9 cellular contexts compared by ENCODE assay signal in genomic region chr17:19386276-19386863, GRCh38. TPM values are rescaled to one million over a fixed set of nuclear protein-coding genes. Genes with fewer than 3 reads are reported as not detected.
DNase-seq lines count a peak whose midpoint lies in the region; ATAC-seq, FAIRE-seq and TF ChIP-seq lines count a peak whose summit lies in the region.
"Had no signal": no experiment of that assay in that cellular context is flagged by ENCODE, and none has a peak within 500 bp of the region (broad histone marks: within the 10 kb centered on the region; RNA-seq: fewer than 3 reads in every experiment).

No MANE protein-coding gene starts in this region.

- H3K4me2 ChIP-seq in DND-41 (ENCODE audit: insufficient read depth, low read length) (peak overlapping the region; percentile 46), fibroblast of lung (ENCODE audit: extremely low read depth, insufficient read depth, low read length) (peak overlapping the region; percentile 89)

- peak overlapping the region; percentile 38 for H3K9ac ChIP-seq in DND-41 (ENCODE audit: low read depth, low read length)
- peak overlapping the region; percentile 55 for H3K9ac ChIP-seq in fibroblast of lung (ENCODE audit: insufficient read depth, low read length)

- no peaks in the 10 kb centered on the region for H3K9me3 ChIP-seq in DND-41 (ENCODE audit: insufficient read depth, low read length, severe bottlenecking)
- no peaks in the 10 kb centered on the region for H3K9me3 ChIP-seq in Panc1 (ENCODE audit: control insufficient read depth, insufficient read depth, low read depth, low read length)
- H3K9me3 ChIP-seq in fibroblast of lung (ENCODE audit: control insufficient read depth, insufficient read depth, low read depth, low read length): no peaks in the 10 kb centered on the region
- H3K9me3 ChIP-seq in pancreas: no peaks in the 10 kb centered on the region

- H3K36me3 ChIP-seq in DND-41 (ENCODE audit: insufficient read depth, low read length) (peaks cover 37% of the 10 kb centered on the region), Panc1 (ENCODE audit: control insufficient read depth, insufficient read depth, low read length) (no peaks in the 10 kb centered on the region), fibroblast of lung (ENCODE audit: control insufficient read depth, insufficient read depth, low read length) (peaks cover 23% of the 10 kb centered on the region), pancreas (peaks cover 2 to 6% (median 2%) of the 10 kb centered on the region in 3 donors)

- intact Hi-C loops in Panc1 (cut with micrococcal nuclease; ENCODE audit: unreplicated experiment) (no loop called here), pancreas (cut with DNase I) (no loop called here)

- FAIRE-seq in pancreas (lab: Jason Lieb, UNC): no peak

- CTCF ChIA-PET in Panc1 (lab: Charles Lee): no interaction called here

- H2AFZ ChIP-seq in DND-41 (ENCODE audit: low read depth, low read length) (no peak overlapping the region), fibroblast of lung (ENCODE audit: low read length) (no peak overlapping the region)

- H3K4me3 ChIP-seq in DND-41 (ENCODE audit: low read depth in 1 of 2, low read length in 2 of 2) (peak overlapping the region in 1 of 2 experiments; percentile 41; a peak in 2 of 4 replicates), Panc1 (ENCODE audit: low read depth in 2 of 2, low read length in 2 of 2) (peak overlapping the region in 1 of 2 experiments; percentile 27; a peak in 1 of 4 replicates), fibroblast of lung (replicated peaks in 1 of 4; ENCODE audit: control extremely low read depth in 1 of 4, insufficient read depth in 1 of 4, low read depth in 3 of 4, low read length in 4 of 4) (peak overlapping the region; percentile 24 to 68 (median 52)), pancreas (no peak overlapping the region)

- POLR2A ChIA-PET in Panc1 (lab: Charles Lee): no interaction called here

- DNase-seq in DND-41: no peak
- DNase-seq in Panc1 (ENCODE audit: low read depth, low spot score): no peak
- DNase-seq in fibroblast of lung (ENCODE audit: low read depth in 2 of 2): peak; percentile 82 to 92
- no peak for DNase-seq in pancreas
- no peak for DNase-seq in effector CD4-positive, alpha-beta T cell
- no peak for DNase-seq in NCI-H748 (lab: John Stamatoyannopoulos, UW; ENCODE audit: unreplicated experiment)
- no peak for DNase-seq in iPS-NIHi7 (ENCODE audit: extremely low spot score)

- H3K79me2 ChIP-seq in DND-41 (ENCODE audit: insufficient read depth, low read length) (no peaks in the 10 kb centered on the region), fibroblast of lung (ENCODE audit: control insufficient read depth, insufficient read depth, low read length) (no peaks in the 10 kb centered on the region)

- BruUV-seq in Panc1 (replicated peaks; lab: Mats Ljungman, UMichigan): no TSS peak

- H3K27me3 ChIP-seq in DND-41 (ENCODE audit: insufficient read depth, low read length, poor library complexity) (no peaks in the 10 kb centered on the region), Panc1 (ENCODE audit: control insufficient read depth, insufficient read depth, low read length) (no peaks in the 10 kb centered on the region), fibroblast of lung (ENCODE audit: control insufficient read depth, insufficient read depth, low read length) (no peaks in the 10 kb centered on the region), pancreas (no peaks in the 10 kb centered on the region)

- in situ Hi-C loops in Panc1 (cut with HindIII; ENCODE audit: low pct_unique_long_range_greater_than_20kb, low sequenced_read_pairs): no loop called here

- H4K20me1 ChIP-seq in DND-41 (ENCODE audit: insufficient read depth, low read length) (peaks cover 30% of the 10 kb centered on the region), fibroblast of lung (ENCODE audit: control insufficient read depth, extremely low read depth, insufficient read depth, low read length) (no peaks in the 10 kb centered on the region)

- peaks cover 25% of the 10 kb centered on the region for H3K4me1 ChIP-seq in DND-41 (ENCODE audit: insufficient read depth, low read length)
- H3K4me1 ChIP-seq in Panc1 (ENCODE audit: control insufficient read depth, insufficient read depth, low read length): peaks cover 12% of the 10 kb centered on the region
- peaks cover 49% of the 10 kb centered on the region for H3K4me1 ChIP-seq in fibroblast of lung (ENCODE audit: control insufficient read depth, extremely low read depth, insufficient read depth, low read length)
- no peaks in the 10 kb centered on the region for H3K4me1 ChIP-seq in pancreas

- WGBS in pancreas, 2 donors: 58 to 68% methylated on average over 17 of the region's 17 CpGs

- H3K27ac ChIP-seq in DND-41 (ENCODE audit: low read length): peak overlapping the region; percentile 61
- H3K27ac ChIP-seq in Panc1 (ENCODE audit: low read length): no peak overlapping the region
- H3K27ac ChIP-seq in fibroblast of lung (ENCODE audit: insufficient read depth, low read length): peak overlapping the region; percentile 90
- peak overlapping the region in 1 of 4 donors; percentile 37 for H3K27ac ChIP-seq in pancreas

- TF ChIP-seq CTCF in DND-41 (IDR thresholded peaks at IDR 0.05; ENCODE audit: borderline replicate concordance, extremely low read depth, low read length, poor library complexity, severe bottlenecking): no peak
- TF ChIP-seq CTCF in Panc1 (IDR thresholded peaks at IDR 0.05): no peak
- TF ChIP-seq CTCF in fibroblast of lung (conservative IDR thresholded peaks at IDR 0.05 in 1 of 2, IDR thresholded peaks at IDR 0.05 in 1 of 2; ENCODE audit: low read depth in 1 of 2, low read length in 2 of 2): no peak
- no peak for TF ChIP-seq CTCF in pancreas (IDR thresholded peaks at IDR 0.05)

- no peak for ATAC-seq in DND-41 (ENCODE audit: insufficient read depth, low read depth)
- peak; percentile 75 for ATAC-seq in Panc1
- ATAC-seq in pancreas: peak in 3 of 4 donors; percentile 39 to 62 (median 48)
- no peak for ATAC-seq in GM19023 (IDR thresholded peaks at IDR 0.05; ENCODE audit: unreplicated experiment)

RNA-seq across cellular contexts. Expression of gene MFAP4, which starts 0.6 kb away (rescaled TPM):
- 0.92 TPM for total RNA-seq in Panc1 (2021; ENCODE audit: unreplicated experiment)
- polyA plus RNA-seq in Panc1 (2012; ENCODE audit: insufficient read length): 0.75 TPM
- 81.3 and 137 TPM in 2 replicates for total RNA-seq in fibroblast of lung
- 37.8 and 53.3 TPM in 2 replicates for polyA plus RNA-seq in fibroblast of lung
- 79.0 and 125 TPM in 2 replicates for polyA plus RNA-seq in fibroblast of lung (2012)
- 68.3 and 70.7 TPM in 2 replicates for polyA minus RNA-seq in fibroblast of lung (ENCODE audit: low replicate concordance)
- 10 to 100 TPM in 3 of 6 donors, 1 to 10 TPM in 3; 1.2 to 25.5 (median 9.5) TPM for total RNA-seq in pancreas
- 10 to 100 TPM in 1 of 2 donors, 1 to 10 TPM in 1; 9.9 to 13.0 TPM for polyA plus RNA-seq in pancreas
- total RNA-seq: dermis microvascular lymphatic vessel endothelial cell had no signal

RNA-seq across cellular contexts. Expression of gene MAPK7, which starts 8.1 kb away (rescaled TPM):
- total RNA-seq in Panc1 (2021; ENCODE audit: unreplicated experiment) (28.9 TPM), fibroblast of lung (10.3 and 18.8 TPM in 2 replicates), pancreas (1 to 10 TPM; 3.4 to 9.6 (median 7.0) TPM)
- polyA plus RNA-seq in Panc1 (2012; ENCODE audit: insufficient read length): 21.5 TPM
- polyA plus RNA-seq in fibroblast of lung (12.8 and 13.8 TPM in 2 replicates), pancreas (10 to 100 TPM; 10.2 to 10.5 TPM)
- polyA plus RNA-seq in fibroblast of lung (2012): 20.8 and 22.3 TPM in 2 replicates
- polyA minus RNA-seq in fibroblast of lung (ENCODE audit: low replicate concordance): 134 and 160 TPM in 2 replicates

RNA-seq across cellular contexts. Expression of gene B9D1, which starts 23.8 kb away (rescaled TPM):
- 19.1 TPM for total RNA-seq in Panc1 (2021; ENCODE audit: unreplicated experiment)
- polyA plus RNA-seq in Panc1 (2012; ENCODE audit: insufficient read length): 30.5 TPM
- total RNA-seq in fibroblast of lung: 20.8 and 38.5 TPM in 2 replicates
- polyA plus RNA-seq in fibroblast of lung: 32.0 and 35.7 TPM in 2 replicates
- 31.6 and 38.4 TPM in 2 replicates for polyA plus RNA-seq in fibroblast of lung (2012)
- polyA minus RNA-seq in fibroblast of lung (ENCODE audit: low replicate concordance): 32.5 and 35.0 TPM in 2 replicates
- total RNA-seq in pancreas: 10 to 100 TPM in 3 of 6 donors, 1 to 10 TPM in 3; 6.6 to 13.2 (median 10.6) TPM
- polyA plus RNA-seq in pancreas: 10 to 100 TPM; 22.0 to 39.6 TPM

RNA-seq across cellular contexts. Expression of gene RNF112, which starts 24.7 kb away (rescaled TPM):
- 0.10 TPM for total RNA-seq in Panc1 (2021; ENCODE audit: unreplicated experiment)
- polyA plus RNA-seq in Panc1 (2012; ENCODE audit: insufficient read length): not detected
- total RNA-seq in fibroblast of lung: 7.2 and 21.5 TPM in 2 replicates
- polyA plus RNA-seq in fibroblast of lung: 1.5 and 2.8 TPM in 2 replicates
- polyA plus RNA-seq in fibroblast of lung (2012): 3.1 and 5.4 TPM in 2 replicates
- polyA minus RNA-seq in fibroblast of lung (ENCODE audit: low replicate concordance): 4.4 and 6.4 TPM in 2 replicates
- 1 to 10 TPM in 1 of 6 donors, under 1 TPM in 5; 0.34 to 1.2 (median 0.46) TPM for total RNA-seq in pancreas
- polyA plus RNA-seq in pancreas: 1 to 10 TPM; 1.2 to 3.0 TPM

Comparison
In these comparisons a context has a peak if more than half of its experiments do, and no peak if none do; other contexts are left out.
1. ATAC-seq: peak in Panc1 (single experiment) and pancreas (3 of 4); none in DND-41 (single experiment) and GM19023 (single experiment).
2. DNase-seq: peak in fibroblast of lung (2 of 2); none in DND-41 (single experiment), Panc1 (single experiment), pancreas (0 of 6), effector CD4-positive, alpha-beta T cell (single experiment), NCI-H748 (single experiment) and iPS-NIHi7 (single experiment).
3. H3K4me3 ChIP-seq: peak in fibroblast of lung (4 of 4); none in pancreas (0 of 4).